8 cellular contexts compared by ENCODE assay signal in the genomic region with DNA sequence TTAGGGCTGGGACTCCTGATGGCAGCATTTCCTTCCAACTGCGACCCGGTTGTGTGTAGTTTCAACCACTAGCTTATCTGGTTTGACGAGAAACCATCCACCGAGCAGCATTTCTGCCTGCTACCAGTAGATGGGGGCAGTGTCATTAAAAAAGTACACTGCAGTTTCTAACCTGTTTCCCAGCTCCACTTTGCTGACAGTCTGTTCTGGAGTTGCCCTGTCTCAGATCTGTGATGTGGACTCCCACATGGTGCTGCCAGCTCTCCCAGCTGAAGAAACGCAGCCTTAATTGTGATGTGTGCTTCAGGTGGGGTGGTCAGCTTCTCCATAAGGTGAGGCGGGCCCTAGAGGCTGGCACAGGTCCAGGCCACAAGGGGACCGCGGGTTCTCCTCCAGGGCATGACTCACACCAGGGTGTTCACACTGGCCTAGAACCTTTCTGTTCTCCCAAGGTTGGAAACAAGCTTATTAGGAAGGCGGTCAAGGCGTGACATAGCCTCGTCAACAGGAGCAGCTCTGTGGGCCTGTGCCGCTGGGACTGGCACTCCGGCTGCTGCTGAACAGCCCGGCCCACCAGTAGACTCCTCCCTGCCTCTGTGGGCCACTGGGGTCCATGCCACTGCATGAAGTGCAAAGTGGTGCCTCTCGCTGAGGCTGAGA. TPM values are rescaled to one million over a fixed set of nuclear protein-coding genes. Genes with fewer than 3 reads are reported as not detected.
DNase-seq lines count a peak whose midpoint lies in the region; ATAC-seq and TF ChIP-seq lines count a peak whose summit lies in the region.

No MANE protein-coding gene starts in this region.

- peak; percentile 58 to 98 (median 92) for TF ChIP-seq CTCF in dorsolateral prefrontal cortex (IDR thresholded peaks at IDR 0.05 in 54 of 56, conservative IDR thresholded peaks at IDR 0.05 in 2 of 56; ENCODE audit: low read depth in 1 of 56, partially characterized antibody in 56 of 56)
- peak; percentile 88 for TF ChIP-seq CTCF in lower lobe of right lung (IDR thresholded peaks at IDR 0.05)

- H3K27me3 ChIP-seq in dorsolateral prefrontal cortex (peaks cover 0 to 6% (median 0%) of the 10 kb centered on the region in 45 donors), lower lobe of right lung (ENCODE audit: low read depth) (peaks cover 5% of the 10 kb centered on the region)

- H3K4me3 Mint-ChIP-seq in activated CD4-positive, alpha-beta T cell treated with anti-CD3 and anti-CD28 coated beads, Interleukin-2, amount 10 ng/mL, durations not matched to agents 24 days and 14 days: no peak overlapping the region

- H3K36me3 Mint-ChIP-seq in activated CD4-positive, alpha-beta T cell treated with anti-CD3 and anti-CD28 coated beads, Interleukin-2, amount 10 ng/mL, durations not matched to agents 24 days and 14 days (ENCODE audit: low read depth): no peaks in the 10 kb centered on the region

- no peak overlapping the region for H3K27ac Mint-ChIP-seq in activated CD4-positive, alpha-beta T cell treated with anti-CD3 and anti-CD28 coated beads, Interleukin-2, amount 10 ng/mL, durations not matched to agents 24 days and 14 days

- H3K9me3 Mint-ChIP-seq in activated CD4-positive, alpha-beta T cell treated with anti-CD3 and anti-CD28 coated beads, Interleukin-2, amount 10 ng/mL, durations not matched to agents 24 days and 14 days: no peaks in the 10 kb centered on the region

- H3K4me1 ChIP-seq in lower lobe of right lung: peaks cover 40% of the 10 kb centered on the region

- H3K27ac ChIP-seq in dorsolateral prefrontal cortex (peak overlapping the region in 8 of 59 donors; percentile 12 to 54 (median 23)), lower lobe of right lung (peak overlapping the region; percentile 37)

- peak; percentile 88 for DNase-seq in AG08395 (ENCODE audit: low spot score)
- peak; percentile 74 for DNase-seq in HK-2 (ENCODE audit: unreplicated experiment)
- peak; percentile 78 for DNase-seq in NCI-H748 (lab: John Stamatoyannopoulos, UW; ENCODE audit: unreplicated experiment)
- DNase-seq in activated CD4-positive, alpha-beta T cell treated with anti-CD3 and anti-CD28 coated beads, Interleukin-2, amount 10 ng/mL, durations not matched to agents 24 days and 14 days: peak; percentile 91
- DNase-seq in dorsolateral prefrontal cortex: peak; percentile 33 to 85 (median 70)
- DNase-seq in lower lobe of right lung: peak; percentile 60
- peak; percentile 58 for DNase-seq in stimulated activated CD8-positive, alpha-beta memory T cell treated with anti-CD3 and anti-CD28 coated beads, Interleukin-12 subunit alpha, Interleukin-12 subunit beta, amount 100 ng/mL, for 1 hour (ENCODE audit: low read depth)

- H3K4me3 ChIP-seq in dorsolateral prefrontal cortex (peak overlapping the region in 2 of 59 donors; percentile 15 to 16), lower lobe of right lung (no peak overlapping the region)

- intact Hi-C loops in activated CD4-positive, alpha-beta T cell treated with anti-CD3 and anti-CD28 coated beads, Interleukin-2, amount 10 ng/mL, durations not matched to agents 24 days and 14 days (cut with micrococcal nuclease): loop anchor here (1.0 to 10.0 kb wide), 4 partner anchors 222 to 840 kb away; no protein-coding TSS in a partner anchor
- intact Hi-C loops in dorsolateral prefrontal cortex (cut with DNase I): loop anchor here in 1 of 2 donors (5.0 to 10.0 kb wide), 2 partner anchors 272 to 305 kb away; no protein-coding TSS in a partner anchor
- intact Hi-C loops in lower lobe of right lung (cut with DNase I): loop anchor here (10.0 kb wide), 2 partner anchors 422 to 582 kb away; no protein-coding TSS in a partner anchor

- peaks cover 34% of the 10 kb centered on the region for H3K27me3 Mint-ChIP-seq in activated CD4-positive, alpha-beta T cell treated with anti-CD3 and anti-CD28 coated beads, Interleukin-2, amount 10 ng/mL, durations not matched to agents 24 days and 14 days

- no peaks in the 10 kb centered on the region for H3K36me3 ChIP-seq in lower lobe of right lung

- no peaks in the 10 kb centered on the region for H3K9me3 ChIP-seq in lower lobe of right lung

- peaks cover 37% of the 10 kb centered on the region for H3K4me1 Mint-ChIP-seq in activated CD4-positive, alpha-beta T cell treated with anti-CD3 and anti-CD28 coated beads, Interleukin-2, amount 10 ng/mL, durations not matched to agents 24 days and 14 days

- ATAC-seq in GM19023 (IDR thresholded peaks at IDR 0.05; ENCODE audit: unreplicated experiment) (peak; percentile 56), lower lobe of right lung (peak; percentile 80)

RNA-seq across cellular contexts. Expression of a gene that starts 2.9 kb away (rescaled TPM):
- total RNA-seq in activated CD4-positive, alpha-beta T cell treated with anti-CD3 and anti-CD28 coated beads, Interleukin-2, amount 10 ng/mL, durations not matched to agents 24 days and 14 days: 7.0 TPM in 2 replicates
- total RNA-seq in dorsolateral prefrontal cortex: 10 to 100 TPM in 29 of 120 experiments, 1 to 10 TPM in 91; 3.4 to 14.5 (median 8.3) TPM
- total RNA-seq in lower lobe of right lung: 12.9 TPM

RNA-seq across cellular contexts. Expression of a gene that starts 10.8 kb away (rescaled TPM):
- 59.0 and 60.2 TPM in 2 replicates for total RNA-seq in activated CD4-positive, alpha-beta T cell treated with anti-CD3 and anti-CD28 coated beads, Interleukin-2, amount 10 ng/mL, durations not matched to agents 24 days and 14 days
- total RNA-seq in dorsolateral prefrontal cortex: 10 to 100 TPM; 19.3 to 41.3 (median 27.1) TPM
- total RNA-seq in lower lobe of right lung: 40.9 TPM

RNA-seq across cellular contexts. Expression of a gene that starts 49.6 kb away (rescaled TPM):
- 2.4 and 2.8 TPM in 2 replicates for total RNA-seq in activated CD4-positive, alpha-beta T cell treated with anti-CD3 and anti-CD28 coated beads, Interleukin-2, amount 10 ng/mL, durations not matched to agents 24 days and 14 days
- total RNA-seq in dorsolateral prefrontal cortex (10 to 100 TPM in 119 of 120 experiments, 1 to 10 TPM in 1; 6.1 to 36.9 (median 20.8) TPM), lower lobe of right lung (22.7 TPM)
